Comparison of ENCODE assay signal across 8 cellular contexts in the genomic region with DNA sequence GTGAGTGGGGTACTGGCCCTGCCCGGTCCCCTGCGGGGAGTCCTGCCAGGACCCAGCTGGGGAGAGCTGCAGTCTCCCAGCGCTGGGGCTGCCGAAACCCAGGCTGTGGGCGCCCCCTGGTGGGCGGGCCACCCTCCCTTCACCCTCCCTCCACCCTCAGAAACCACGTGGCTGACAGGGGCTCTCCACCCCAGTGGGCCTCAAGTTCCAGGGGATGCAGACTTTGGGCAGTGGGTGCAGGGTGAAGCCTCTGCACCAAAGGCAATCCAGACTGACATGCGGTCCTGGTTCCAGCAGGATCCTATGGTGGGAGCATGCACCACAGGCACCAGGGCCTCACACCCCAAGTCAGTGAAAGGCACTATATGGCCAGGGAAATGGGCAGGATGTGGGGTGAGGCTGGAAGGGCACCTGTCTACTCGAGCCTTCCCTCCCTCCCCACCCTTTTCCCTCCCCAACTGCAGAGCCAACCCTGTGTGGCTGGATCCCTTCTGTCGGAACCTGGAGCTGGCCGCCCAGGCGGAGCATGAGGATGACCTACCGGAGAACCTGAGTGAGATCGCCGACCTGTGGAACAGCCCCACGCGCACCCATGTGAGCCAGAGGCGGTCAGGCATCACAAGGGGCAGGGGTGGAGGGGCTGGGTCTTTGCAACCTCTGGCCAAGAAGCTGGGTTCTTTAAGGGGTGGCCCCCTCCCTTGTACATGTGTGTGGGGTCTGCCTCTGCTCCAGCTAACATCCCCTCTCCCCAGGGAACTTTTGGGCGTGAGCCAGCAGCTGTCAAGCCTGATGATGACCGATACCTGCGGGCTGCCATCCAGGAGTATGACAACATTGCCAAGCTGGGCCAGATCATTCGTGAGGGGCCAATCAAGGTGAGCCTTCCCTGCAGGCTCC. TPM values are rescaled to one million over a fixed set of nuclear protein-coding genes. Genes with fewer than 3 reads are reported as not detected.
DNase-seq lines count a peak whose midpoint lies in the region; ATAC-seq and TF ChIP-seq lines count a peak whose summit lies in the region.

No MANE protein-coding gene starts in this region.

- DNase-seq in DMS53 (lab: John Stamatoyannopoulos, UW), result peak; percentile 70
- peak; percentile 80 for DNase-seq in HEK293T (ENCODE audit: extremely low spot score)
- DNase-seq in NOMO-1 (lab: John Stamatoyannopoulos, UW; ENCODE audit: unreplicated experiment in 2 of 2), result peak; percentile 50 to 71
- DNase-seq in activated CD8-positive, alpha-beta memory T cell treated with anti-CD3 and anti-CD28 coated beads, Interleukin-2, amount 50 U/mL, for 1 hour (ENCODE audit: extremely low read depth), result peak; percentile 41
- DNase-seq in erythroblast (lab: John Stamatoyannopoulos, UW), result peak; percentile 73 to 86
- peak; percentile 75 for DNase-seq in natural killer cell
- DNase-seq in stimulated activated naive CD4-positive, alpha-beta T cell (lab: John Stamatoyannopoulos, UW), result peak; percentile 24 to 84 (median 70)
- no peak for DNase-seq in cerebellar nuclear complex (lab: John Stamatoyannopoulos, UW)

- H3K4me3 Mint-ChIP-seq in natural killer cell, result no peak overlapping the region

- no peak overlapping the region for H3K27ac Mint-ChIP-seq in natural killer cell

- peaks cover 13% of the 10 kb centered on the region for H3K36me3 Mint-ChIP-seq in natural killer cell

- POLR2A ChIA-PET in HEK293T (lab: Yijun Ruan, JAX), result interaction anchor here (1.3 kb wide), 1 partner anchor 39 kb away, joined by 5 read pairs; a partner anchor contains a TSS

- peaks cover 0 to 5% of the 10 kb centered on the region in 2 donors for H3K27me3 Mint-ChIP-seq in natural killer cell (ENCODE audit: low read depth in 2 of 2)

- intact Hi-C loops in natural killer cell (cut with micrococcal nuclease), result loop anchor here (1.0 to 5.0 kb wide), 3 partner anchors 147 to 498 kb away; no protein-coding TSS in a partner anchor

- ATAC-seq in natural killer cell, result peak; percentile 86 to 96 (median 96)

- peak; percentile 78 for TF ChIP-seq CTCF in natural killer cell (IDR thresholded peaks at IDR 0.05)

- H3K4me1 Mint-ChIP-seq in natural killer cell, result no peaks in the 10 kb centered on the region

- no peak for TF ChIP-seq POLR2A in erythroblast (IDR thresholded peaks at IDR 0.05; ENCODE audit: low read length)

- CTCF ChIA-PET in HEK293T (lab: Yijun Ruan, JAX), result interaction anchor here (1.0 kb wide), 1 partner anchor 84 kb away, joined by 4 read pairs; no protein-coding TSS in a partner anchor

- no peaks in the 10 kb centered on the region for H3K9me3 Mint-ChIP-seq in natural killer cell

TF ChIP-seq in HEK293T, 16 proteins besides CTCF, POLR2A, EP300 and RAD21:
- TF ChIP-seq TARDBP (IDR thresholded peaks at IDR 0.05) (no peak), ELF4 (IDR thresholded peaks at IDR 0.05) (no peak), ARNT (IDR thresholded peaks at IDR 0.05) (no peak), ZNF384 (IDR thresholded peaks at IDR 0.05) (no peak), FOXA1 (IDR thresholded peaks at IDR 0.05) (no peak), L3MBTL2 (conservative IDR thresholded peaks at IDR 0.05) (no peak), BHLHE40 (IDR thresholded peaks at IDR 0.05; ENCODE audit: borderline replicate concordance) (no peak)

RNA-seq across cellular contexts. Expression of a gene that starts 38.8 kb away (rescaled TPM):
- 100 to 1,000 TPM; 324 to 488 (median 428) TPM for total RNA-seq in natural killer cell

RNA-seq across cellular contexts. Expression of a gene that starts 38.9 kb away (rescaled TPM):
- 100 to 1,000 TPM; 134 to 193 (median 178) TPM for total RNA-seq in natural killer cell

Comparison
In these comparisons a context has a peak if more than half of its experiments do, and no peak if none do; other contexts are left out.
1. DNase-seq: peak in DMS53 (single experiment), HEK293T (single experiment), NOMO-1 (2 of 2), activated CD8-positive, alpha-beta memory T cell treated with anti-CD3 and anti-CD28 coated beads, Interleukin-2, amount 50 U/mL, for 1 hour (single experiment), erythroblast (2 of 2), natural killer cell (single experiment) and stimulated activated naive CD4-positive, alpha-beta T cell (6 of 6); none in cerebellar nuclear complex (0 of 2).